Comparison of ENCODE assay signal across 24 cellular contexts in the genomic region with DNA sequence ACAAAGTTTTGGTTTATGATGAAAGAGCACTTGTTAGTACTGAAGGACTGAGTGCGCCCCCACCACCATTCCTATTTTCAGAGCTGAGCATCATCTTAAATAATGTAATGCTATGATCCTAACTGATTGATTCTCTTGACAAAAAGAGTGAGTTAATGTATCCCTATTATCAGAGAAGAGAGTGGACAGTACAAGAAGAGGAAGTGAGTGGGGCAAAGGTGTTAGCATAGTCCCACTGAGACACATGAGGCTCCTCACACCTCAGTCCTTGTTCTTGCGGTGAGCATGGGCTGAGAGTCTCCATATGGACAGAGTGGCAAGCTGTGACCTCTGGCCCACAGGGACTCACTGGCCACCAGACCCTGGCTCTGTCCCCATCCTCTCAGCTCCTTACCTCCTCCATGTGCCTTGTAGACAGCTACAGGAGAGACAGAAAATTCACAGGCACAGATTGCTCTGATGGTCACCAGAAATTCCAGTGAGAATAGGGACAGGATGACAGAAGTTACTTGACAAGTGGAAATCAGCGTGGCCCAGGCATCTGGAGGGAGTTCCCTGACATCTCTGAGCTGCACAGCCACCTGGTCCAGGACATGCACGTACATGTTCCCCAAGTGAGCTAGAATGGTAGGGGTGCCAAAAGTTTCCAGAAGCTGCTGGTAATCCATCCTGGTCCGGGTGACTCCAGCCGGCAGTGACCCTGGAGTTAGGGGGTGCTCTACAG. TPM values are rescaled to one million over a fixed set of nuclear protein-coding genes. Genes with fewer than 3 reads are reported as not detected.
A peak's percentile ranks its signal among the peaks of the same experiment; 100 is the strongest.
DNase-seq lines count a peak whose midpoint lies in the region; ATAC-seq, FAIRE-seq and TF ChIP-seq lines count a peak whose summit lies in the region.
"Had no signal": no experiment of that assay in that cellular context is flagged by ENCODE, and none has a peak within 500 bp of the region (broad histone marks: within the 10 kb centered on the region; RNA-seq: fewer than 3 reads in every experiment).

No MANE protein-coding gene starts in this region.

- TF ChIP-seq EP300 in K562 (IDR thresholded peaks at IDR 0.05; ENCODE audit: low read length): no peak

- no peaks in the 10 kb centered on the region for H4K20me1 ChIP-seq in K562 (replicated peaks; ENCODE audit: control insufficient read depth, insufficient read depth, low read length)

- H3K36me3 Mint-ChIP-seq in activated T-cell treated with anti-CD3 and anti-CD28 coated beads, Interleukin-2, amount 50 U/mL, for 24 hours (ENCODE audit: low read depth): peaks cover 51% of the 10 kb centered on the region

- intact Hi-C loops in K562 (cut with micrococcal nuclease) (no loop called here), sciatic nerve (cut with DNase I) (no loop called here)

- TF ChIP-seq CTCF in K562 (IDR thresholded peaks at IDR 0.05 in 2 of 3, conservative IDR thresholded peaks at IDR 0.05 in 1 of 3; ENCODE audit: insufficient read depth in 2 of 3, low read depth in 1 of 3, low read length in 3 of 3): no peak

- H3K9me1 ChIP-seq in K562 (ENCODE audit: control insufficient read depth, insufficient read depth, low read length): no peaks in the 10 kb centered on the region

- peak overlapping the region; percentile 45 for H3K27ac Mint-ChIP-seq in activated T-cell treated with anti-CD3 and anti-CD28 coated beads, Interleukin-2, amount 50 U/mL, for 24 hours
- H3K27ac Mint-ChIP-seq: effector memory CD8-positive, alpha-beta T cell; neural progenitor cell had no signal

- H2AFZ ChIP-seq in K562 (ENCODE audit: low read depth, low read length): no peak overlapping the region
- H2AFZ ChIP-seq: neural progenitor cell had no signal

- H3K4me3 Mint-ChIP-seq in activated T-cell treated with anti-CD3 and anti-CD28 coated beads, Interleukin-2, amount 50 U/mL, for 24 hours: no peak overlapping the region
- H3K4me3 Mint-ChIP-seq: effector memory CD8-positive, alpha-beta T cell; neural progenitor cell had no signal

- no peak for DNase-seq in activated T-cell treated with anti-CD3 and anti-CD28 coated beads, Interleukin-2, amount 50 U/mL, for 24 hours
- DNase-seq in activated T-cell treated with anti-CD3 and anti-CD28 coated beads, Interleukin-2, amount 50 U/mL, for 48 hours: no peak
- no peak for DNase-seq in GM12891 (ENCODE audit: insufficient read length, low spot score)
- DNase-seq in K562 (ENCODE audit: extremely low read depth in 1 of 4, low spot score in 3 of 4): no peak
- peak; percentile 34 for DNase-seq in sciatic nerve (ENCODE audit: low spot score)
- DNase-seq in COLO668 (lab: John Stamatoyannopoulos, UW; ENCODE audit: unreplicated experiment): no peak
- DNase-seq in NCI-H146 (lab: John Stamatoyannopoulos, UW): no peak
- no peak for DNase-seq in NCI-H1048 (lab: John Stamatoyannopoulos, UW)
- DNase-seq: AML-193; central memory CD4-positive, alpha-beta T cell; effector memory CD8-positive, alpha-beta T cell; erythroblast; left lung; MV-4-11; NCI-H2107; NCI-H446 treated with DMSO at 0.1 percent for 48 hours; NCI-H774; stimulated activated CD8-positive, alpha-beta memory T cell treated with anti-CD3 and anti-CD28 coated beads, Interleukin-4, amount 100 ng/mL, for 48 hours; T-helper 1 cell; trophoblast cell had no signal

- no peaks in the 10 kb centered on the region for H3K9me3 Mint-ChIP-seq in activated T-cell treated with anti-CD3 and anti-CD28 coated beads, Interleukin-2, amount 50 U/mL, for 24 hours
- H3K9me3 Mint-ChIP-seq: effector memory CD8-positive, alpha-beta T cell had no signal

- POLR2A ChIA-PET in K562 (lab: Yijun Ruan, JAX): interaction anchor here (0.6 to 1.4 kb wide), 2 partner anchors 9 to 31 kb away, joined by 3 to 4 read pairs; no protein-coding TSS in a partner anchor

- no peak overlapping the region for H3K27ac ChIP-seq in K562 (ENCODE audit: extremely low read depth, low read depth, low read length)
- H3K27ac ChIP-seq: neural progenitor cell had no signal

- no peak for TF ChIP-seq POLR2A in GM12891 (IDR thresholded peaks at IDR 0.05; ENCODE audit: low read depth, low read length)
- TF ChIP-seq POLR2A in K562 (conservative IDR thresholded peaks at IDR 0.05): peak; percentile 35; the same call in 1 of the 2 replicates

- no peak overlapping the region for H3K4me3 ChIP-seq in K562
- H3K4me3 ChIP-seq: left lung, neural progenitor cell had no signal

- H3K27me3 ChIP-seq in K562 (ENCODE audit: control insufficient read depth in 2 of 2, insufficient read depth in 2 of 2, low read length in 2 of 2): no peaks in the 10 kb centered on the region
- H3K27me3 ChIP-seq: left lung, neural progenitor cell had no signal

- no peaks in the 10 kb centered on the region for H3K79me2 ChIP-seq in K562 (ENCODE audit: control insufficient read depth, insufficient read depth, low read length)

- CTCF ChIA-PET in K562 (lab: Yijun Ruan, JAX; ENCODE audit: low intra/inter-chr PET ratio): no interaction called here

- no peaks in the 10 kb centered on the region for H3K27me3 Mint-ChIP-seq in activated T-cell treated with anti-CD3 and anti-CD28 coated beads, Interleukin-2, amount 50 U/mL, for 24 hours
- H3K27me3 Mint-ChIP-seq: effector memory CD8-positive, alpha-beta T cell had no signal

- FAIRE-seq in GM12891 (lab: Jason Lieb, UNC) (no peak), K562 (lab: Jason Lieb, UNC) (no peak)
- FAIRE-seq: islet of Langerhans, RCC 7860 had no signal

- in situ Hi-C loops in K562 (cut with MboI): loop anchor here (25.0 kb wide), 1 partner anchor 1004 kb away; no protein-coding TSS in a partner anchor

- H3K4me1 Mint-ChIP-seq in activated T-cell treated with anti-CD3 and anti-CD28 coated beads, Interleukin-2, amount 50 U/mL, for 24 hours (ENCODE audit: low read depth): peaks cover 7% of the 10 kb centered on the region

- ATAC-seq in K562: no peak
- no peak for ATAC-seq in sciatic nerve
- ATAC-seq: effector memory CD8-positive, alpha-beta T cell; right cardiac atrium had no signal

- WGBS in K562 (ENCODE audit: insufficient coverage, low coverage, missing lambda C conversion rate): 72% methylated on average over 6 of the region's 6 CpGs

- H3K36me3 ChIP-seq in K562 (ENCODE audit: control insufficient read depth, insufficient read depth, low read length): peaks cover 29% of the 10 kb centered on the region

- no peaks in the 10 kb centered on the region for H3K9me3 ChIP-seq in K562 (replicated peaks; ENCODE audit: control insufficient read depth, insufficient read depth, low read depth, low read length)
- H3K9me3 ChIP-seq: left lung had no signal

- TF ChIP-seq RAD21 in K562 (CRISPR knock-in tag; conservative IDR thresholded peaks at IDR 0.05 in 1 of 2, IDR thresholded peaks at IDR 0.05 in 1 of 2): no peak

- no TSS peak for BruUV-seq in K562 (replicated peaks; lab: Mats Ljungman, UMichigan)

- H3K4me2 ChIP-seq in K562 (ENCODE audit: insufficient read depth, low read length): no peak overlapping the region
- H3K4me2 ChIP-seq: neural progenitor cell had no signal

- 0 out of 5 replicates have a peak, but pooled peaks cover 0 to 4% of the 10 kb centered on the region in 2 experiments for H3K4me1 ChIP-seq in K562 (replicated peaks in 1 of 2; ENCODE audit: control insufficient read depth in 2 of 2, insufficient read depth in 2 of 2, low read length in 2 of 2)
- H3K4me1 ChIP-seq: neural progenitor cell had no signal

- no peak overlapping the region for H3K9ac ChIP-seq in K562 (ENCODE audit: insufficient read depth in 1 of 2, low read depth in 2 of 2, low read length in 2 of 2)
- H3K9ac ChIP-seq: neural progenitor cell had no signal

TF ChIP-seq in GM12891, 5 proteins besides CTCF, POLR2A, EP300 and RAD21:
- TF ChIP-seq SPI1 (IDR thresholded peaks at IDR 0.05; ENCODE audit: low read depth, low read length) (peak; percentile 60; the same call in 1 of the 2 replicates), TAF1 (IDR thresholded peaks at IDR 0.05; ENCODE audit: low read depth, low read length) (no peak), POLR2AphosphoS5 (IDR thresholded peaks at IDR 0.05; ENCODE audit: low read depth, low read length) (peak; percentile 38), POU2F2 (IDR thresholded peaks at IDR 0.05; ENCODE audit: low read depth, low read length) (0 out of 2 replicates have a peak, but pooled peaks have one; percentile 6), PAX5 (IDR thresholded peaks at IDR 0.05; ENCODE audit: insufficient read depth, low read length, severe bottlenecking) (no peak)

TF ChIP-seq in K562, 482 proteins besides CTCF, POLR2A, EP300 and RAD21 (continues in another document):
- TF ChIP-seq SUPT5H (IDR thresholded peaks at IDR 0.05) (peak; percentile 40; the same call in 1 of the 2 replicates), SPI1 (IDR thresholded peaks at IDR 0.05; ENCODE audit: borderline replicate concordance, low read depth, low read length) (peak; percentile 46; the same call in 1 of the 2 replicates)
- TF ChIP-seq, protein P1, sequence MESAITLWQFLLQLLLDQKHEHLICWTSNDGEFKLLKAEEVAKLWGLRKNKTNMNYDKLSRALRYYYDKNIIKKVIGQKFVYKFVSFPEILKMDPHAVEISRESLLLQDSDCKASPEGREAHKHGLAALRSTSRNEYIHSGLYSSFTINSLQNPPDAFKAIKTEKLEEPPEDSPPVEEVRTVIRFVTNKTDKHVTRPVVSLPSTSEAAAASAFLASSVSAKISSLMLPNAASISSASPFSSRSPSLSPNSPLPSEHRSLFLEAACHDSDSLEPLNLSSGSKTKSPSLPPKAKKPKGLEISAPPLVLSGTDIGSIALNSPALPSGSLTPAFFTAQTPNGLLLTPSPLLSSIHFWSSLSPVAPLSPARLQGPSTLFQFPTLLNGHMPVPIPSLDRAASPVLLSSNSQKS (CRISPR knock-in tag; IDR thresholded peaks at IDR 0.05): no peak

RNA-seq across cellular contexts. Expression of a gene that starts 32.6 kb away (rescaled TPM):
- 17.3 TPM for polyA plus RNA-seq in GM12891 (2012; ENCODE audit: low read depth, missing spikeins)
- 31.3 and 105 TPM in 2 replicates for total RNA-seq in K562 (2011; cell fraction: chromatin; rRNA removed; ENCODE audit: low replicate concordance)
- 23.2 and 26.1 TPM in 2 replicates for total RNA-seq in K562 (2011; cell fraction: nucleolus; rRNA removed)
- total RNA-seq in K562 (2011; cell fraction: nucleoplasm; rRNA removed): 51.0 and 88.7 TPM in 2 replicates
- total RNA-seq in K562 (2014; rRNA removed): 31.6 and 37.1 TPM in 2 replicates
- 63.3 and 71.6 TPM in 2 replicates for total RNA-seq in K562 (2014; rRNA removed; fragmentation: Illumina TruSeq; extraction: Trizol)
- 55.1 and 61.7 TPM in 2 replicates for total RNA-seq in K562 (2015; rRNA removed; fragmentation: Illumina TruSeq; extraction: Trizol)
- total RNA-seq in K562 (2021): 42.9 and 45.8 TPM in 2 replicates
- 47.3 and 55.3 TPM in 2 replicates for polyA plus RNA-seq in K562 (2011; rRNA removed)
- 8.8 and 19.0 TPM in 2 replicates for polyA plus RNA-seq in K562 (2011; cell fraction: cytosol; rRNA removed)
- polyA plus RNA-seq in K562 (2011; cell fraction: nucleus; rRNA removed): 21.9 and 29.5 TPM in 2 replicates
- 23.2 and 27.2 TPM in 2 replicates for polyA plus RNA-seq in K562 (2012)
- 34.3 and 38.2 TPM in 2 replicates for polyA plus RNA-seq in K562 (2014; fragmentation: Illumina TruSeq; extraction: Trizol)
- 10 to 100 TPM; 50.9 to 52.4 TPM for polyA plus RNA-seq in K562 (2014; fragmentation: Nextera tagmentation; extraction: Ambion mirVana)
- polyA plus RNA-seq in K562 (2014; rRNA removed): 38.6 and 39.9 TPM in 2 replicates
- 38.5 and 44.8 TPM in 2 replicates for polyA minus RNA-seq in K562 (2011; rRNA and poly(A)+ RNA removed)
- 15.2 and 21.4 TPM in 2 replicates for polyA minus RNA-seq in K562 (2011; cell fraction: cytosol; rRNA and poly(A)+ RNA removed)
- polyA minus RNA-seq in K562 (2011; cell fraction: nucleus; rRNA and poly(A)+ RNA removed): 21.9 and 35.9 TPM in 2 replicates
- total RNA-seq in sciatic nerve: 40.0 TPM
